In the genomic region with DNA sequence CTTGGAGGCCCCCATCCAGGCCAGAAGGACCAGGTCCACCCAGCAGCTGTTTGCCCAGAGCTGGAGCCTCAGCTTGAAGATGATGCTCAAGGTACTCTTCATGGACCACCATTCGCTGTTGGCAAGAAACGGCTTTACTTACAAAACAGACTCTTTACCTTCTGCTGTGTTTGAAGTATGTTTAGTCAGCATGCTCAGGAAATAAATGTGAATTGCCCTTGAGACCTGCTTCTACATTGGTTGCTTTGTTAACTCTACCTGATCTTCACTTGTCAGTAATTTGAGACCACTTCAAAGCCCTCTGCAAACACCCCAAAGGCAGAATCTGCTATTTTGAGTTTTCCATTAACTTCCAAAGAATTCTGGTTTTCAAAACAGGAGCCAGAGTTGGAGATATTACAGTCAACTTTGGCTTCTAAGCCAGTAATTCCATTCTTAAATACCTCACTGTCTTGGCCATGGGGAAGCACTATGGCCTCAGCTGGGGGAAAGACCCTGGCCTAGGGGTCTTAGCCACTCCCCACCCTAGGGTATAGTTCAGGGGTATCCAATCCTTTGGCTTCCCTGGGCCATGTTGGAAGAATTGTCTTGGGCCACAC, we compare ENCODE assay signal across 20 cellular contexts. TPM values are rescaled to one million over a fixed set of nuclear protein-coding genes. Genes with fewer than 3 reads are reported as not detected.
"Had no signal": no experiment of that assay in that cellular context is flagged by ENCODE, and none has a peak within 500 bp of the region (broad histone marks: within the 10 kb centered on the region; RNA-seq: fewer than 3 reads in every experiment).

No MANE protein-coding gene starts in this region.

- H3K27me3 Mint-ChIP-seq: activated T-helper 17 cell treated with anti-CD3 and anti-CD28 coated beads, Interleukin-2, amount 50 U/mL, for 72 hours had no signal

- DNase-seq: activated CD4-positive, alpha-beta T cell treated with anti-CD3 and anti-CD28 coated beads for 4 hours; activated CD8-positive, alpha-beta memory T cell treated with anti-CD3 and anti-CD28 coated beads for 24 hours; activated naive CD4-positive, alpha-beta T cell treated with Interleukin-2 at 50 U/mL for 16 hours; central memory CD4-positive, alpha-beta T cell; hypothalamus; kidney; left ventricle myocardium superior; small intestine; stimulated activated CD4-positive, alpha-beta T cell treated with anti-CD3 and anti-CD28 coated beads, Interleukin-4, amount 100 ng/mL, for 4 hours; stimulated activated CD8-positive, alpha-beta memory T cell treated with anti-CD3 and anti-CD28 coated beads, Interleukin-4, amount 100 ng/mL, for 48 hours; stimulated activated naive CD4-positive, alpha-beta T cell treated with Interleukin-2 at 50 U/mL for 16 hours; substantia nigra; transverse colon had no signal

- H3K4me3 ChIP-seq: coronary artery, esophagus muscularis mucosa, right atrium auricular region, transverse colon had no signal

- ATAC-seq: activated T-helper 17 cell treated with anti-CD3 and anti-CD28 coated beads, Interleukin-2, amount 50 U/mL, for 72 hours; left ventricle myocardium superior had no signal

- H3K27ac ChIP-seq: coronary artery, esophagus muscularis mucosa, parathyroid adenoma, right atrium auricular region, transverse colon had no signal

- H3K9me3 ChIP-seq: esophagus muscularis mucosa, right atrium auricular region, transverse colon had no signal

- H3K27ac Mint-ChIP-seq: activated T-helper 17 cell treated with anti-CD3 and anti-CD28 coated beads, Interleukin-2, amount 50 U/mL, for 72 hours had no signal

- H3K9me3 Mint-ChIP-seq: activated T-helper 17 cell treated with anti-CD3 and anti-CD28 coated beads, Interleukin-2, amount 50 U/mL, for 72 hours had no signal

- H3K4me1 ChIP-seq: parathyroid adenoma had no signal

- H3K27me3 ChIP-seq: esophagus muscularis mucosa, right atrium auricular region, transverse colon had no signal

RNA-seq across cellular contexts. Expression of gene CABP7, which starts 50.0 kb away (rescaled TPM):
- total RNA-seq: glomerular endothelial cell, left ventricle myocardium superior, mesenteric fat pad, right atrium auricular region, transverse colon had no signal
